Comparison of ENCODE assay signal across 10 cellular contexts in genomic region chrX:134520860-134521390, GRCh38.
DNase-seq lines count a peak whose midpoint lies in the region; ATAC-seq and TF ChIP-seq lines count a peak whose summit lies in the region.
"Had no signal": no experiment of that assay in that cellular context is flagged by ENCODE, and none has a peak within 500 bp of the region (broad histone marks: within the 10 kb centered on the region; RNA-seq: fewer than 3 reads in every experiment).

No MANE protein-coding gene starts in this region.

- ATAC-seq in GM21825 (IDR thresholded peaks at IDR 0.05; ENCODE audit: unreplicated experiment) (peak; percentile 60), GM19395 (IDR thresholded peaks at IDR 0.05; ENCODE audit: unreplicated experiment) (no peak), GM19455 (IDR thresholded peaks at IDR 0.05; ENCODE audit: unreplicated experiment) (no peak)
- ATAC-seq in activated CD8-positive, alpha-beta memory T cell treated with anti-CD3 and anti-CD28 coated beads, Interleukin-2, amount 10 ng/mL, durations not matched to agents 7 days and 5 days = no peak

- intact Hi-C loops in ascending aorta (cut with DNase I) = loop anchor here (10.0 kb wide), 1 partner anchor 234 kb away; no protein-coding TSS in a partner anchor

- no peaks in the 10 kb centered on the region for H3K9me3 ChIP-seq in ascending aorta

- no peak overlapping the region for H3K4me3 Mint-ChIP-seq in activated CD8-positive, alpha-beta memory T cell treated with anti-CD3 and anti-CD28 coated beads, Interleukin-2, amount 10 ng/mL, durations not matched to agents 7 days and 5 days
- H3K4me3 Mint-ChIP-seq: natural killer cell had no signal

- H3K27me3 Mint-ChIP-seq in activated CD8-positive, alpha-beta memory T cell treated with anti-CD3 and anti-CD28 coated beads, Interleukin-2, amount 10 ng/mL, durations not matched to agents 7 days and 5 days = no peaks in the 10 kb centered on the region

- H3K27me3 ChIP-seq in ascending aorta = no peaks in the 10 kb centered on the region

- DNase-seq in DMS114 treated with DMSO at 0.1 percent for 48 hours (lab: John Stamatoyannopoulos, UW; ENCODE audit: unreplicated experiment) (peak; percentile 10), NCI-H2107 treated with DMSO at 0.1 percent for 48 hours (lab: John Stamatoyannopoulos, UW; ENCODE audit: unreplicated experiment) (peak; percentile 43), ascending aorta (ENCODE audit: low spot score in 2 of 2) (no peak), islet precursor cell (peak; percentile 75)
- no peak for DNase-seq in activated CD8-positive, alpha-beta memory T cell treated with anti-CD3 and anti-CD28 coated beads, Interleukin-2, amount 10 ng/mL, durations not matched to agents 7 days and 5 days
- DNase-seq: natural killer cell had no signal

- no peaks in the 10 kb centered on the region for H3K9me3 Mint-ChIP-seq in activated CD8-positive, alpha-beta memory T cell treated with anti-CD3 and anti-CD28 coated beads, Interleukin-2, amount 10 ng/mL, durations not matched to agents 7 days and 5 days (ENCODE audit: low read depth)
- H3K9me3 Mint-ChIP-seq: natural killer cell had no signal

- H3K36me3 ChIP-seq in ascending aorta = no peaks in the 10 kb centered on the region

- peak; percentile 19 to 44 (median 27) for TF ChIP-seq CTCF in ascending aorta (IDR thresholded peaks at IDR 0.05)

- H3K27ac Mint-ChIP-seq in activated CD8-positive, alpha-beta memory T cell treated with anti-CD3 and anti-CD28 coated beads, Interleukin-2, amount 10 ng/mL, durations not matched to agents 7 days and 5 days = no peak overlapping the region
- H3K27ac Mint-ChIP-seq: natural killer cell had no signal

- no peak overlapping the region for H3K4me3 ChIP-seq in ascending aorta
- H3K4me3 ChIP-seq: SK-N-MC had no signal

- no peak overlapping the region for H3K27ac ChIP-seq in ascending aorta
- H3K27ac ChIP-seq: SK-N-MC had no signal

- H3K36me3 Mint-ChIP-seq in activated CD8-positive, alpha-beta memory T cell treated with anti-CD3 and anti-CD28 coated beads, Interleukin-2, amount 10 ng/mL, durations not matched to agents 7 days and 5 days = no peaks in the 10 kb centered on the region
- H3K36me3 Mint-ChIP-seq: natural killer cell had no signal

- H3K4me1 ChIP-seq in ascending aorta = no peaks in the 10 kb centered on the region

- CTCF ChIA-PET in activated CD8-positive, alpha-beta memory T cell treated with anti-CD3 and anti-CD28 coated beads, Interleukin-2, amount 10 ng/mL, durations not matched to agents 7 days and 5 days (lab: Charles Lee) = interaction anchor here (0.6 to 2.3 kb wide), 7 partner anchors 31 to 262 kb away, joined by 3 to 11 read pairs (median 3); no protein-coding TSS in a partner anchor

- peaks cover 7% of the 10 kb centered on the region for H3K4me1 Mint-ChIP-seq in activated CD8-positive, alpha-beta memory T cell treated with anti-CD3 and anti-CD28 coated beads, Interleukin-2, amount 10 ng/mL, durations not matched to agents 7 days and 5 days

Comparison
In these comparisons a context has a peak if more than half of its experiments do, and no peak if none do; other contexts are left out.
1. DNase-seq: peak in DMS114 treated with DMSO at 0.1 percent for 48 hours (single experiment), NCI-H2107 treated with DMSO at 0.1 percent for 48 hours (single experiment) and islet precursor cell (single experiment); none in ascending aorta (0 of 2) and activated CD8-positive, alpha-beta memory T cell treated with anti-CD3 and anti-CD28 coated beads, Interleukin-2, amount 10 ng/mL, durations not matched to agents 7 days and 5 days (single experiment).